In genomic region chr5:138544171-138545134, GRCh38 we compare ENCODE assay signal across 8 cellular contexts. TPM values are rescaled to one million over a fixed set of nuclear protein-coding genes. Genes with fewer than 3 reads are reported as not detected.
DNase-seq lines count a peak whose midpoint lies in the region; ATAC-seq and TF ChIP-seq lines count a peak whose summit lies in the region.

No MANE protein-coding gene starts in this region.

- TF ChIP-seq CTCF in GM12864 (IDR thresholded peaks at IDR 0.05; ENCODE audit: low read depth, low read length, missing control alignments) (no peak), endothelial cell (IDR thresholded peaks at IDR 0.05; ENCODE audit: unreplicated experiment) (no peak), nephron (IDR thresholded peaks at IDR 0.05; ENCODE audit: unreplicated experiment in 3 of 3) (no peak)

- no peak for DNase-seq in GM12864 (ENCODE audit: low read depth)
- peak; percentile 29 for DNase-seq in RPMI7951 (ENCODE audit: low read depth)
- DNase-seq in endothelial cell (ENCODE audit: low spot score): no peak
- no peak for DNase-seq in retina
- no peak for DNase-seq in NCI-H146 treated with DMSO at 0.1 percent for 48 hours (lab: John Stamatoyannopoulos, UW; ENCODE audit: unreplicated experiment)
- no peak for DNase-seq in activated gamma-delta T cell treated with Interleukin-2 at 50 U/mL for 16 hours

- H3K9me3 Mint-ChIP-seq in endothelial cell (ENCODE audit: unreplicated experiment): no peaks in the 10 kb centered on the region
- no peaks in the 10 kb centered on the region for H3K9me3 Mint-ChIP-seq in nephron

- peak overlapping the region; percentile 72 for H3K4me3 ChIP-seq in GM12864 (ENCODE audit: low read depth, low read length)

- H3K4me3 Mint-ChIP-seq in endothelial cell (ENCODE audit: unreplicated experiment): peak overlapping the region; percentile 99
- peak overlapping the region; percentile 98 to 99 (median 99) for H3K4me3 Mint-ChIP-seq in nephron

- H3K27me3 Mint-ChIP-seq in endothelial cell (ENCODE audit: unreplicated experiment): peaks cover 17% of the 10 kb centered on the region
- H3K27me3 Mint-ChIP-seq in nephron (ENCODE audit: low read depth): no peaks in the 10 kb centered on the region

- H3K27ac Mint-ChIP-seq in endothelial cell (ENCODE audit: unreplicated experiment) (peak overlapping the region; percentile 99), nephron (peak overlapping the region; percentile 98 to 100 (median 99))

- H3K36me3 Mint-ChIP-seq in endothelial cell (ENCODE audit: low read depth, unreplicated experiment) (peaks cover 5% of the 10 kb centered on the region), nephron (ENCODE audit: low read depth) (peaks cover 5% of the 10 kb centered on the region)

- no peak for ATAC-seq in GM21381 (IDR thresholded peaks at IDR 0.05; ENCODE audit: unreplicated experiment)

- H3K4me1 Mint-ChIP-seq in endothelial cell (ENCODE audit: unreplicated experiment): peaks cover 41% of the 10 kb centered on the region
- peaks cover 57% of the 10 kb centered on the region for H3K4me1 Mint-ChIP-seq in nephron

RNA-seq across cellular contexts. Expression of gene ETF1, which starts 1.4 kb away (rescaled TPM):
- 75.7 and 88.3 TPM in 2 replicates for total RNA-seq in RPMI7951 (2014; rRNA removed; shearing (Covaris generic))
- total RNA-seq in endothelial cell (ENCODE audit: unreplicated experiment): 84.7 TPM

RNA-seq across cellular contexts. Expression of gene HSPA9, which starts 30.7 kb away (rescaled TPM):
- total RNA-seq in RPMI7951 (2014; rRNA removed; shearing (Covaris generic)): 172 and 209 TPM in 2 replicates
- 128 TPM for total RNA-seq in endothelial cell (ENCODE audit: unreplicated experiment)
